Comparison of ENCODE assay signal across 23 cellular contexts in the genomic region with DNA sequence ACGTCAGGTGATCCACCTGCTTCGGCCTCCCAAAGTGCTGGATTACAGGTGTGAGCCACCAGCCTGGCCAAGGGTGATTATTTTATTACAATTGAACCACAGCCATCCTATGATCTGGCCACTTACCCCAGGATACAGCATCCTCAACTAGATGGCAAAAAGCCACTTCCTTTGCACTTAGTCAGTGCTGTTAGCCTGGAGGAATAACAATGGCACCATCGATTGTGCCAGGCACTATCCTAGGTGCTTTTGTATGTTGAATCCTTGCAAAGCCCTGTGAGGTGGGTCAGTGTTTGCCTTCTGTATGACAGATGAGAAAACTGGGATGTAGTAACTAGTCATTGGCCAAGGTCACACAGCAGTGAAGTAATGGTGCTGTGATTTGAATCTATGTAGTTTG. TPM values are rescaled to one million over a fixed set of nuclear protein-coding genes. Genes with fewer than 3 reads are reported as not detected.
DNase-seq lines count a peak whose midpoint lies in the region; ATAC-seq and TF ChIP-seq lines count a peak whose summit lies in the region.
"Had no signal": no experiment of that assay in that cellular context is flagged by ENCODE, and none has a peak within 500 bp of the region (broad histone marks: within the 10 kb centered on the region; RNA-seq: fewer than 3 reads in every experiment).

No MANE protein-coding gene starts in this region.

- H3K9me3 Mint-ChIP-seq in MCF 10A (ENCODE audit: unreplicated experiment) (no peaks in the 10 kb centered on the region), endothelial cell (ENCODE audit: unreplicated experiment) (no peaks in the 10 kb centered on the region)
- H3K9me3 Mint-ChIP-seq: CD4-positive, CD25-positive, alpha-beta regulatory T cell; HFFc6 had no signal

- no peaks in the 10 kb centered on the region for H4K20me1 ChIP-seq in mammary epithelial cell (ENCODE audit: insufficient read depth, low read length)
- H4K20me1 ChIP-seq: BLaER1 had no signal

- H3K27me3 ChIP-seq in breast epithelium (no peaks in the 10 kb centered on the region), mammary epithelial cell (ENCODE audit: insufficient read depth, low read length) (no peaks in the 10 kb centered on the region), right lobe of liver (no peaks in the 10 kb centered on the region)
- H3K27me3 ChIP-seq: BLaER1 had no signal

- H3K4me2 ChIP-seq in mammary epithelial cell (ENCODE audit: insufficient read depth, low read depth, low read length) = peak overlapping the region; percentile 29
- H3K4me2 ChIP-seq: BLaER1 had no signal

- H3K9ac ChIP-seq in mammary epithelial cell (ENCODE audit: insufficient read depth, low read length) = no peak overlapping the region
- H3K9ac ChIP-seq: BLaER1 had no signal

- CTCF ChIA-PET in MCF 10A (lab: Yijun Ruan, JAX) = interaction anchor here (0.6 to 16.6 kb wide), 6 partner anchors 11 to 248 kb away, joined by 3 to 347 read pairs (median 7); no protein-coding TSS in a partner anchor
- CTCF ChIA-PET in mammary epithelial cell (lab: Charles Lee; ENCODE audit: low non-redundant PET) = no interaction called here

- in situ Hi-C loops in mammary epithelial cell (cut with MboI; ENCODE audit: low sequenced_read_pairs in 2 of 2) = loop anchor here (5.0 kb wide), 2 partner anchors 77 to 247 kb away; no protein-coding TSS in a partner anchor

- H3K27me3 Mint-ChIP-seq in MCF 10A (ENCODE audit: insufficient read depth, unreplicated experiment) (no peaks in the 10 kb centered on the region), endothelial cell (ENCODE audit: unreplicated experiment) (no peaks in the 10 kb centered on the region)
- H3K27me3 Mint-ChIP-seq: CD4-positive, CD25-positive, alpha-beta regulatory T cell had no signal

- H3K79me2 ChIP-seq in mammary epithelial cell (ENCODE audit: insufficient read depth, low read length) = no peaks in the 10 kb centered on the region

- BruUV-seq in MCF 10A (replicated peaks; lab: Mats Ljungman, UMichigan) = no TSS peak
- no TSS peak for BruUV-seq in mammary epithelial cell (replicated peaks; lab: Mats Ljungman, UMichigan)

- WGBS in mammary epithelial cell (ENCODE audit: low coverage, missing lambda C conversion rate) = 69% methylated on average over 3 of the region's 3 CpGs
- WGBS in right lobe of liver (ENCODE audit: insufficient coverage, low coverage, low lambda C conversion rate, missing lambda C conversion rate) = 53% methylated on average over 2 of the region's 3 CpGs

- no peaks in the 10 kb centered on the region for H3K4me1 ChIP-seq in breast epithelium
- H3K4me1 ChIP-seq in mammary epithelial cell (ENCODE audit: insufficient read depth, low read length) = peaks cover 24% of the 10 kb centered on the region
- H3K4me1 ChIP-seq in right lobe of liver = peaks cover 3 to 87% (median 43%) of the 10 kb centered on the region in 4 donors
- H3K4me1 ChIP-seq: BLaER1, HAP-1 had no signal

- POLR2A ChIA-PET in MCF 10A (lab: Yijun Ruan, JAX) = interaction anchor here (0.7 to 2.1 kb wide), 12 partner anchors 11 to 255 kb away, joined by 3 to 10 read pairs (median 4); a partner anchor contains a TSS

- intact Hi-C loops in MCF 10A (cut with micrococcal nuclease) = no loop called here
- intact Hi-C loops in breast epithelium (cut with DNase I; ENCODE audit: low total_unique reads) = no loop called here
- intact Hi-C loops in mammary epithelial cell (cut with micrococcal nuclease) = no loop called here
- intact Hi-C loops in right lobe of liver (cut with DNase I) = loop anchor here in 1 of 2 donors (5.0 kb wide), 1 partner anchor 72 kb away; no protein-coding TSS in a partner anchor

- TF ChIP-seq POLR2A in breast epithelium (IDR thresholded peaks at IDR 0.05) (no peak), right lobe of liver (IDR thresholded peaks at IDR 0.05) (no peak)

- H2AFZ ChIP-seq in mammary epithelial cell (ENCODE audit: low read depth, low read length) = peak overlapping the region; percentile 82

- peak overlapping the region; percentile 58 for H3K27ac Mint-ChIP-seq in MCF 10A (ENCODE audit: low read depth, unreplicated experiment)
- no peak overlapping the region for H3K27ac Mint-ChIP-seq in endothelial cell (ENCODE audit: unreplicated experiment)
- H3K27ac Mint-ChIP-seq: CD4-positive, CD25-positive, alpha-beta regulatory T cell; HFFc6 had no signal

- no peak overlapping the region for H3K4me3 Mint-ChIP-seq in MCF 10A (ENCODE audit: unreplicated experiment)
- no peak overlapping the region for H3K4me3 Mint-ChIP-seq in endothelial cell (ENCODE audit: unreplicated experiment)
- H3K4me3 Mint-ChIP-seq: CD4-positive, CD25-positive, alpha-beta regulatory T cell; HFFc6 had no signal

- H3K4me1 Mint-ChIP-seq in MCF 10A (ENCODE audit: insufficient read depth, unreplicated experiment) (peaks cover 33% of the 10 kb centered on the region), endothelial cell (ENCODE audit: unreplicated experiment) (no peaks in the 10 kb centered on the region)
- H3K4me1 Mint-ChIP-seq: CD4-positive, CD25-positive, alpha-beta regulatory T cell had no signal

- TF ChIP-seq CTCF in MCF 10A (IDR thresholded peaks at IDR 0.05; ENCODE audit: unreplicated experiment) = no peak
- TF ChIP-seq CTCF in breast epithelium (IDR thresholded peaks at IDR 0.05) = no peak
- no peak for TF ChIP-seq CTCF in mammary epithelial cell (conservative IDR thresholded peaks at IDR 0.05 in 1 of 2, IDR thresholded peaks at IDR 0.05 in 1 of 2; ENCODE audit: extremely low read depth in 1 of 2, insufficient read depth in 1 of 2, low read depth in 1 of 2, low read length in 2 of 2)
- TF ChIP-seq CTCF in right lobe of liver (IDR thresholded peaks at IDR 0.05) = no peak
- TF ChIP-seq CTCF in endothelial cell (IDR thresholded peaks at IDR 0.05; ENCODE audit: unreplicated experiment) = no peak

- peak in 1 of 4 donors; percentile 13 for ATAC-seq in right lobe of liver

- no peak overlapping the region for H3K4me3 ChIP-seq in breast epithelium
- H3K4me3 ChIP-seq in mammary epithelial cell (replicated peaks in 1 of 3; ENCODE audit: insufficient read depth in 1 of 3, low read depth in 2 of 3, low read length in 3 of 3) = no peak overlapping the region
- H3K4me3 ChIP-seq in right lobe of liver = no peak overlapping the region
- H3K4me3 ChIP-seq: BLaER1, HAP-1 had no signal

- dilution Hi-C loops in mammary epithelial cell (cut with HindIII; ENCODE audit: low sequenced_read_pairs) = loop anchor here (10.0 kb wide), 1 partner anchor 220 kb away; a partner anchor contains a TSS

- H3K36me3 Mint-ChIP-seq in MCF 10A (ENCODE audit: insufficient read depth, unreplicated experiment) = no peaks in the 10 kb centered on the region
- no peaks in the 10 kb centered on the region for H3K36me3 Mint-ChIP-seq in endothelial cell (ENCODE audit: low read depth, unreplicated experiment)
- H3K36me3 Mint-ChIP-seq: CD4-positive, CD25-positive, alpha-beta regulatory T cell had no signal

- DNase-seq in MCF 10A (ENCODE audit: unreplicated experiment) (peak; percentile 36), breast epithelium (ENCODE audit: low spot score in 2 of 2) (no peak), mammary epithelial cell (peak; percentile 35), right lobe of liver (no peak), NCI-H1417 treated with DMSO at 0.1 percent for 48 hours (lab: John Stamatoyannopoulos, UW) (no peak), endothelial cell (ENCODE audit: low spot score) (no peak)
- DNase-seq in activated CD4-positive, alpha-beta T cell treated with anti-CD3 and anti-CD28 coated beads for 4 hours = no peak
- DNase-seq: 8988T; CD4-positive, CD25-positive, alpha-beta regulatory T cell; DMS53; HFFc6; IMR-90; KG1; NCI-H1092; NCI-H1436; NCI-H187; NCI-H2107; NCI-H446; NCI-H524 treated with DMSO at 0.1 percent for 48 hours; NCI-H774; SHP77 had no signal

- H3K27ac ChIP-seq in breast epithelium (no peak overlapping the region), mammary epithelial cell (ENCODE audit: insufficient read depth, low read depth, low read length) (no peak overlapping the region), right lobe of liver (peak overlapping the region; percentile 34 to 94 (median 88))
- H3K27ac ChIP-seq: BLaER1 had no signal

- H3K9me3 ChIP-seq in breast epithelium (no peaks in the 10 kb centered on the region), mammary epithelial cell (replicated peaks; ENCODE audit: insufficient read depth, low read length) (no peaks in the 10 kb centered on the region), right lobe of liver (no peaks in the 10 kb centered on the region)
- H3K9me3 ChIP-seq: BLaER1, HAP-1 had no signal

- H3K36me3 ChIP-seq in breast epithelium (no peaks in the 10 kb centered on the region), mammary epithelial cell (ENCODE audit: insufficient read depth, low read length) (no peaks in the 10 kb centered on the region), right lobe of liver (no peaks in the 10 kb centered on the region)
- H3K36me3 ChIP-seq: BLaER1, HAP-1 had no signal

RNA-seq across cellular contexts. Expression of a gene that starts 11.2 kb away (rescaled TPM):
- total RNA-seq in MCF 10A (2022) = 34.1 and 35.4 TPM in 2 replicates
- 10 to 100 TPM; 13.5 to 40.8 (median 14.7) TPM for total RNA-seq in breast epithelium
- total RNA-seq in mammary epithelial cell = 10 to 100 TPM; 59.0 TPM
- polyA plus RNA-seq in mammary epithelial cell = 16.1 TPM
- 72.9 TPM for polyA minus RNA-seq in mammary epithelial cell
- 100 to 1,000 TPM in 1 of 6 experiments, 10 to 100 TPM in 5; 18.0 to 102 (median 28.7) TPM for total RNA-seq in right lobe of liver
- total RNA-seq in endothelial cell (ENCODE audit: unreplicated experiment) = 10.3 TPM

RNA-seq across cellular contexts. Expression of a gene that starts 57.4 kb away (rescaled TPM):
- 104 and 126 TPM in 2 replicates for total RNA-seq in MCF 10A (2022)
- total RNA-seq in breast epithelium = 100 to 1,000 TPM in 2 of 3 donors, 10 to 100 TPM in 1; 91.1 to 254 (median 100) TPM
- total RNA-seq in mammary epithelial cell = 100 to 1,000 TPM; 101 to 153 TPM
- 169 TPM for polyA plus RNA-seq in mammary epithelial cell
- polyA minus RNA-seq in mammary epithelial cell = 194 TPM
- 10 to 100 TPM; 42.2 to 77.5 (median 58.5) TPM for total RNA-seq in right lobe of liver
- 82.8 TPM for total RNA-seq in endothelial cell (ENCODE audit: unreplicated experiment)

Comparison
In these comparisons a context has a peak if more than half of its experiments do, and no peak if none do; other contexts are left out.
1. DNase-seq: peak in MCF 10A (single experiment) and mammary epithelial cell (single experiment); none in breast epithelium (0 of 2), right lobe of liver (0 of 3), NCI-H1417 treated with DMSO at 0.1 percent for 48 hours (single experiment), activated CD4-positive, alpha-beta T cell treated with anti-CD3 and anti-CD28 coated beads for 4 hours (0 of 2) and endothelial cell (single experiment).
2. H3K27ac ChIP-seq: peak in right lobe of liver (3 of 3); none in breast epithelium (0 of 2) and mammary epithelial cell (single experiment).